9 cellular contexts compared by ENCODE assay signal in the genomic region with DNA sequence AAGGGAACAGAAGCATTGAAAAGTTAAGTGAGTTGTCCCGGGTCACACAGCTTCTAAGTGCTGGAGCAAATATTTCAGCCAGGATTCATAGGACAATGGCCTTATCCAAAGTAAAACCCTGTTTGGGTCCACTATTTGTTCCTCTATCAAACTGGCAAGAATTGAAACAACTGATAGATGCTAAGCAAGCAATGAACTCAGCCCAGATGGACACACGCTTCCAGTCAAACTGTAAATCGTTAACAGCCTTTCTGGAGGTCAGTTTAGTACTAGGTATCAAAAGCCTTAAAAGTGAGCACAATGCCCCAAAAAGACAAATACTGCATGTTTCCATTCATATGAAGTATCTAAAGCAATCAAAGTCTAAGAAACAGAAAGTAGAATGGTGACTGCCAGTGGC. TPM values are rescaled to one million over a fixed set of nuclear protein-coding genes. Genes with fewer than 3 reads are reported as not detected.
DNase-seq lines count a peak whose midpoint lies in the region; ATAC-seq, FAIRE-seq and TF ChIP-seq lines count a peak whose summit lies in the region.
"Had no signal": no experiment of that assay in that cellular context is flagged by ENCODE, and none has a peak within 500 bp of the region (broad histone marks: within the 10 kb centered on the region; RNA-seq: fewer than 3 reads in every experiment).

No MANE protein-coding gene starts in this region.

- TF ChIP-seq CTCF in WTC11 (IDR thresholded peaks at IDR 0.05) = no peak
- TF ChIP-seq CTCF in HepG2 (CRISPR knock-in tag; IDR thresholded peaks at IDR 0.05) = no peak
- TF ChIP-seq CTCF in mucosa of descending colon (IDR thresholded peaks at IDR 0.05) = no peak

- H3K27me3 Mint-ChIP-seq in activated CD4-positive, alpha-beta memory T cell treated with anti-CD3 and anti-CD28 coated beads for 36 hours = no peaks in the 10 kb centered on the region
- H3K27me3 Mint-ChIP-seq in activated CD4-positive, alpha-beta memory T cell treated with anti-CD3 and anti-CD28 coated beads, Interleukin-2, amount 10 ng/mL, durations not matched to agents 7 days and 5 days = no peaks in the 10 kb centered on the region
- H3K27me3 Mint-ChIP-seq in WTC11 (ENCODE audit: low read depth) = no peaks in the 10 kb centered on the region

- FAIRE-seq in HepG2 (lab: Jason Lieb, UNC) = peak; percentile 61

- no peak for TF ChIP-seq RAD21 in HepG2 (CRISPR knock-in tag; IDR thresholded peaks at IDR 0.05)

- no peak overlapping the region for H3K27ac Mint-ChIP-seq in activated CD4-positive, alpha-beta memory T cell treated with anti-CD3 and anti-CD28 coated beads for 36 hours
- no peak overlapping the region for H3K27ac Mint-ChIP-seq in activated CD4-positive, alpha-beta memory T cell treated with anti-CD3 and anti-CD28 coated beads, Interleukin-2, amount 10 ng/mL, durations not matched to agents 7 days and 5 days
- no peak overlapping the region for H3K27ac Mint-ChIP-seq in WTC11
- H3K27ac Mint-ChIP-seq in stimulated activated effector memory CD8-positive, alpha-beta T cell treated with anti-CD3 and anti-CD28 coated beads, Interleukin-12 subunit alpha, Interleukin-12 subunit beta, amount 100 ng/mL, for 72 hours = no peak overlapping the region

- CTCF ChIA-PET in activated CD4-positive, alpha-beta memory T cell treated with anti-CD3 and anti-CD28 coated beads for 36 hours (lab: Charles Lee) = interaction anchor here (1.3 to 2.9 kb wide), 5 partner anchors 29 to 256 kb away, joined by 3 to 23 read pairs (median 6); a partner anchor contains a TSS
- CTCF ChIA-PET in activated CD4-positive, alpha-beta memory T cell treated with anti-CD3 and anti-CD28 coated beads, Interleukin-2, amount 10 ng/mL, durations not matched to agents 7 days and 5 days (lab: Charles Lee) = interaction anchor here (0.9 to 3.5 kb wide), 6 partner anchors 10 to 360 kb away, joined by 3 to 18 read pairs (median 4); a partner anchor contains a TSS
- CTCF ChIA-PET in WTC11 (lab: Charles Lee) (interaction anchor here (0.7 to 3.2 kb wide), 3 partner anchors 29 to 256 kb away, joined by 3 to 17 read pairs (median 4); a partner anchor contains a TSS), HepG2 (lab: Yijun Ruan, JAX; ENCODE audit: low intra/inter-chr PET ratio, low total read pairs) (no interaction called here)

- no TSS peak for BruUV-seq in HepG2 (replicated peaks; lab: Mats Ljungman, UMichigan)

- peaks cover 7% of the 10 kb centered on the region for H3K79me2 ChIP-seq in HepG2 (ENCODE audit: insufficient read depth, low read length)

- POLR2A ChIA-PET in activated CD4-positive, alpha-beta memory T cell treated with anti-CD3 and anti-CD28 coated beads for 36 hours (lab: Charles Lee) = interaction anchor here (0.7 to 1.6 kb wide), 3 partner anchors 28 to 51 kb away, joined by 3 to 11 read pairs (median 5); a partner anchor contains a TSS
- POLR2A ChIA-PET in activated CD4-positive, alpha-beta memory T cell treated with anti-CD3 and anti-CD28 coated beads, Interleukin-2, amount 10 ng/mL, durations not matched to agents 7 days and 5 days (lab: Charles Lee) = interaction anchor here (0.8 to 3.5 kb wide), 6 partner anchors 26 to 114 kb away, joined by 3 to 35 read pairs (median 5); a partner anchor contains a TSS
- POLR2A ChIA-PET in WTC11 (lab: Charles Lee) = interaction anchor here (0.5 to 0.6 kb wide), 2 partner anchors 14 to 107 kb away, joined by 3 to 8 read pairs; no protein-coding TSS in a partner anchor
- POLR2A ChIA-PET in HepG2 (lab: Yijun Ruan, JAX) = interaction anchor here (0.7 to 3.1 kb wide), 3 partner anchors 9 to 52 kb away, joined by 3 to 37 read pairs (median 25); a partner anchor contains a TSS

- no peak overlapping the region for H3K27ac ChIP-seq in HepG2 (ENCODE audit: extremely low read length, insufficient read depth, low read length)

- no peak for DNase-seq in activated CD4-positive, alpha-beta memory T cell treated with anti-CD3 and anti-CD28 coated beads for 36 hours
- DNase-seq in activated CD4-positive, alpha-beta memory T cell treated with anti-CD3 and anti-CD28 coated beads, Interleukin-2, amount 10 ng/mL, durations not matched to agents 7 days and 5 days = no peak
- DNase-seq in WTC11 (ENCODE audit: low spot score) (no peak), HepG2 (ENCODE audit: low spot score) (peak; percentile 10), GM19240 (ENCODE audit: insufficient read length, low spot score) (no peak), nucleus accumbens (lab: John Stamatoyannopoulos, UW) (no peak), mucosa of descending colon (no peak)
- no peak for DNase-seq in stimulated activated effector memory CD8-positive, alpha-beta T cell treated with anti-CD3 and anti-CD28 coated beads, Interleukin-12 subunit alpha, Interleukin-12 subunit beta, amount 100 ng/mL, for 72 hours (ENCODE audit: low spot score in 2 of 2)

- H3K4me1 ChIP-seq in HepG2 (ENCODE audit: insufficient read depth, low read length) (peaks cover 43% of the 10 kb centered on the region), mucosa of descending colon (ENCODE audit: low read depth) (peaks cover 4% of the 10 kb centered on the region)

- H3K9me3 Mint-ChIP-seq in activated CD4-positive, alpha-beta memory T cell treated with anti-CD3 and anti-CD28 coated beads for 36 hours = no peaks in the 10 kb centered on the region
- H3K9me3 Mint-ChIP-seq in activated CD4-positive, alpha-beta memory T cell treated with anti-CD3 and anti-CD28 coated beads, Interleukin-2, amount 10 ng/mL, durations not matched to agents 7 days and 5 days = no peaks in the 10 kb centered on the region
- H3K9me3 Mint-ChIP-seq in WTC11 = no peaks in the 10 kb centered on the region
- no peaks in the 10 kb centered on the region for H3K9me3 Mint-ChIP-seq in stimulated activated effector memory CD8-positive, alpha-beta T cell treated with anti-CD3 and anti-CD28 coated beads, Interleukin-12 subunit alpha, Interleukin-12 subunit beta, amount 100 ng/mL, for 72 hours

- in situ Hi-C loops in HepG2 (cut with HindIII; ENCODE audit: extremely low pct_ligation_motif_present, low pct_unique_long_range_greater_than_20kb) = no loop called here

- H3K9me3 ChIP-seq in HepG2 (ENCODE audit: low read length) = no peaks in the 10 kb centered on the region
- H3K9me3 ChIP-seq in mucosa of descending colon = no peaks in the 10 kb centered on the region

- H3K4me3 ChIP-seq in HepG2 (replicated peaks in 1 of 3; ENCODE audit: insufficient read depth in 1 of 3, low read depth in 2 of 3, low read length in 3 of 3) (peak overlapping the region; percentile 61 to 87 (median 84); a peak in 4 of 6 replicates), mucosa of descending colon (no peak overlapping the region)

- peak overlapping the region; percentile 73 for H3K4me2 ChIP-seq in HepG2 (ENCODE audit: low read depth, low read length)

- peaks cover 17% of the 10 kb centered on the region for H3K4me1 Mint-ChIP-seq in activated CD4-positive, alpha-beta memory T cell treated with anti-CD3 and anti-CD28 coated beads for 36 hours (ENCODE audit: low read depth)
- peaks cover 29% of the 10 kb centered on the region for H3K4me1 Mint-ChIP-seq in activated CD4-positive, alpha-beta memory T cell treated with anti-CD3 and anti-CD28 coated beads, Interleukin-2, amount 10 ng/mL, durations not matched to agents 7 days and 5 days
- H3K4me1 Mint-ChIP-seq in WTC11 = peaks cover 22% of the 10 kb centered on the region
- H3K4me1 Mint-ChIP-seq in stimulated activated effector memory CD8-positive, alpha-beta T cell treated with anti-CD3 and anti-CD28 coated beads, Interleukin-12 subunit alpha, Interleukin-12 subunit beta, amount 100 ng/mL, for 72 hours = peaks cover 25% of the 10 kb centered on the region

- ATAC-seq in WTC11 (no peak), HepG2 (no peak), mucosa of descending colon (no peak)
- ATAC-seq in stimulated activated effector memory CD8-positive, alpha-beta T cell treated with anti-CD3 and anti-CD28 coated beads, Interleukin-12 subunit alpha, Interleukin-12 subunit beta, amount 100 ng/mL, for 72 hours = no peak

- TF ChIP-seq EP300 in HepG2 (IDR thresholded peaks at IDR 0.05; ENCODE audit: low read depth in 2 of 2, low read length in 2 of 2) (no peak), HepG2 (CRISPR knock-in tag; IDR thresholded peaks at IDR 0.05; ENCODE audit: borderline replicate concordance) (no peak)

- peak overlapping the region; percentile 72; the same call in 1 of the 2 replicates for H3K9ac ChIP-seq in HepG2 (ENCODE audit: insufficient read depth, low read depth, low read length)

- peak overlapping the region; percentile 94 for H2AFZ ChIP-seq in HepG2 (ENCODE audit: low read length)

- intact Hi-C loops in activated CD4-positive, alpha-beta memory T cell treated with anti-CD3 and anti-CD28 coated beads for 36 hours (cut with micrococcal nuclease) = loop anchor here (1.0 to 10.0 kb wide), 3 partner anchors 29 to 107 kb away; a partner anchor contains a TSS
- intact Hi-C loops in HepG2 (cut with micrococcal nuclease; ENCODE audit: unreplicated experiment) = loop anchor here (2.0 to 5.0 kb wide), 2 partner anchors 27 to 51 kb away; a partner anchor contains a TSS
- intact Hi-C loops in mucosa of descending colon (cut with DNase I, micrococcal nuclease) = no loop called here

- H4K20me1 ChIP-seq in HepG2 (ENCODE audit: insufficient read depth, low read length) = no peaks in the 10 kb centered on the region

- H3K27me3 ChIP-seq in HepG2 (ENCODE audit: control insufficient read depth in 1 of 2, insufficient read depth in 2 of 2, low read length in 2 of 2) = no peaks in the 10 kb centered on the region; a peak in 1 of 5 replicates
- H3K27me3 ChIP-seq: cardiac muscle cell had no signal

- TF ChIP-seq POLR2A in HepG2 (IDR thresholded peaks at IDR 0.05; ENCODE audit: insufficient read depth in 1 of 2, low read depth in 2 of 2, low read length in 2 of 2) = no peak

- WGBS in HepG2 (ENCODE audit: low lambda C conversion rate) = 20% methylated on average over 3 of the region's 3 CpGs

- H3K36me3 ChIP-seq in HepG2 (replicated peaks in 1 of 2; ENCODE audit: control insufficient read depth in 1 of 2, insufficient read depth in 2 of 2, low read length in 2 of 2) = peaks cover 0 to 1% of the 10 kb centered on the region in 2 experiments; a peak in 1 of 5 replicates
- H3K36me3 ChIP-seq in mucosa of descending colon (ENCODE audit: low read depth) = no peaks in the 10 kb centered on the region
- H3K36me3 ChIP-seq: cardiac muscle cell had no signal

- no peaks in the 10 kb centered on the region for H3K36me3 Mint-ChIP-seq in activated CD4-positive, alpha-beta memory T cell treated with anti-CD3 and anti-CD28 coated beads for 36 hours
- peaks cover 7% of the 10 kb centered on the region for H3K36me3 Mint-ChIP-seq in activated CD4-positive, alpha-beta memory T cell treated with anti-CD3 and anti-CD28 coated beads, Interleukin-2, amount 10 ng/mL, durations not matched to agents 7 days and 5 days (ENCODE audit: low read depth)
- peaks cover 8% of the 10 kb centered on the region for H3K36me3 Mint-ChIP-seq in WTC11
- H3K36me3 Mint-ChIP-seq in stimulated activated effector memory CD8-positive, alpha-beta T cell treated with anti-CD3 and anti-CD28 coated beads, Interleukin-12 subunit alpha, Interleukin-12 subunit beta, amount 100 ng/mL, for 72 hours = no peaks in the 10 kb centered on the region

- peak overlapping the region; percentile 76 for H3K4me3 Mint-ChIP-seq in activated CD4-positive, alpha-beta memory T cell treated with anti-CD3 and anti-CD28 coated beads for 36 hours
- H3K4me3 Mint-ChIP-seq in activated CD4-positive, alpha-beta memory T cell treated with anti-CD3 and anti-CD28 coated beads, Interleukin-2, amount 10 ng/mL, durations not matched to agents 7 days and 5 days = no peak overlapping the region
- peak overlapping the region; percentile 25; the same call in 1 of the 2 replicates for H3K4me3 Mint-ChIP-seq in WTC11
- H3K4me3 Mint-ChIP-seq in stimulated activated effector memory CD8-positive, alpha-beta T cell treated with anti-CD3 and anti-CD28 coated beads, Interleukin-12 subunit alpha, Interleukin-12 subunit beta, amount 100 ng/mL, for 72 hours = peak overlapping the region; percentile 78

RNA-seq across cellular contexts. Expression of a gene that starts 0.8 kb away (rescaled TPM):
- total RNA-seq in activated CD4-positive, alpha-beta memory T cell treated with anti-CD3 and anti-CD28 coated beads for 36 hours = 10 to 100 TPM; 16.8 to 18.8 TPM
- 10 to 100 TPM; 17.4 to 19.2 TPM for total RNA-seq in activated CD4-positive, alpha-beta memory T cell treated with anti-CD3 and anti-CD28 coated beads, Interleukin-2, amount 10 ng/mL, durations not matched to agents 7 days and 5 days
- 28.7 to 31.3 TPM (median 30.7 TPM) in 3 replicates for total RNA-seq in WTC11 (2021)
- total RNA-seq in HepG2 (2016; rRNA removed; fragmentation: Illumina TruSeq; extraction: Trizol) = 45.2 and 48.2 TPM in 2 replicates
- 182 and 196 TPM in 2 replicates for total RNA-seq in HepG2 (2016; cell fraction: cytosol; rRNA removed; fragmentation: Illumina TruSeq; extraction: Trizol; ENCODE audit: low read depth)
- total RNA-seq in HepG2 (2016; cell fraction: insoluble cytoplasmic fraction; rRNA removed; fragmentation: Illumina TruSeq; extraction: Trizol) = 45.7 and 49.4 TPM in 2 replicates
- total RNA-seq in HepG2 (2016; cell fraction: membrane; rRNA removed; fragmentation: Illumina TruSeq; extraction: Trizol) = 127 and 132 TPM in 2 replicates
- 14.9 and 18.9 TPM in 2 replicates for total RNA-seq in HepG2 (2016; cell fraction: nucleus; rRNA removed; fragmentation: Illumina TruSeq; extraction: Trizol)
- 22.5 and 28.8 TPM in 2 replicates for polyA plus RNA-seq in HepG2 (2011; rRNA removed)
- polyA plus RNA-seq in HepG2 (2011; cell fraction: cytosol; rRNA removed) = 13.4 and 24.1 TPM in 2 replicates
- polyA plus RNA-seq in HepG2 (2011; cell fraction: nucleus; rRNA removed) = 5.7 and 6.2 TPM in 2 replicates
- polyA plus RNA-seq in HepG2 (2012) = 34.3 and 43.7 TPM in 2 replicates
- polyA plus RNA-seq in HepG2 (2016; cell fraction: cytosol; fragmentation: Illumina TruSeq; extraction: Trizol; ENCODE audit: low read depth) = 234 and 253 TPM in 2 replicates
- polyA plus RNA-seq in HepG2 (2016; cell fraction: insoluble cytoplasmic fraction; fragmentation: Illumina TruSeq; extraction: Trizol; ENCODE audit: low read depth) = 43.8 and 48.4 TPM in 2 replicates
- polyA plus RNA-seq in HepG2 (2016; cell fraction: membrane; fragmentation: Illumina TruSeq; extraction: Trizol; ENCODE audit: low read depth) = 121 and 145 TPM in 2 replicates
- 27.4 and 30.9 TPM in 2 replicates for polyA plus RNA-seq in HepG2 (2016; cell fraction: nucleus; fragmentation: Illumina TruSeq; extraction: Trizol; ENCODE audit: insufficient read depth, low read depth)
- polyA minus RNA-seq in HepG2 (2011; rRNA and poly(A)+ RNA removed; ENCODE audit: low replicate concordance) = 1.9 and 2.1 TPM in 2 replicates
- 3.4 and 7.3 TPM in 2 replicates for polyA minus RNA-seq in HepG2 (2011; cell fraction: cytosol; rRNA and poly(A)+ RNA removed)
- polyA minus RNA-seq in HepG2 (2011; cell fraction: nucleus; rRNA and poly(A)+ RNA removed) = 10.8 and 11.4 TPM in 2 replicates
- 10 to 100 TPM; 14.9 to 20.3 (median 15.4) TPM for total RNA-seq in mucosa of descending colon

RNA-seq across cellular contexts. Expression of a gene that starts 1.1 kb away (rescaled TPM):
- 1 to 10 TPM; 3.4 to 4.5 TPM for total RNA-seq in activated CD4-positive, alpha-beta memory T cell treated with anti-CD3 and anti-CD28 coated beads for 36 hours
- 1 to 10 TPM; 5.0 to 5.9 TPM for total RNA-seq in activated CD4-positive, alpha-beta memory T cell treated with anti-CD3 and anti-CD28 coated beads, Interleukin-2, amount 10 ng/mL, durations not matched to agents 7 days and 5 days
- total RNA-seq in WTC11 (2021) = 2.6 to 4.2 TPM (median 3.1 TPM) in 3 replicates
- total RNA-seq in HepG2 (2016; rRNA removed; fragmentation: Illumina TruSeq; extraction: Trizol) = 2.6 and 4.4 TPM in 2 replicates
- total RNA-seq in HepG2 (2016; cell fraction: cytosol; rRNA removed; fragmentation: Illumina TruSeq; extraction: Trizol; ENCODE audit: low read depth) = 2.1 and 2.2 TPM in 2 replicates
- 2.2 and 4.0 TPM in 2 replicates for total RNA-seq in HepG2 (2016; cell fraction: insoluble cytoplasmic fraction; rRNA removed; fragmentation: Illumina TruSeq; extraction: Trizol)
- 2.5 and 3.6 TPM in 2 replicates for total RNA-seq in HepG2 (2016; cell fraction: membrane; rRNA removed; fragmentation: Illumina TruSeq; extraction: Trizol)
- 3.9 and 4.6 TPM in 2 replicates for total RNA-seq in HepG2 (2016; cell fraction: nucleus; rRNA removed; fragmentation: Illumina TruSeq; extraction: Trizol)
- 2.2 and 2.4 TPM in 2 replicates for polyA plus RNA-seq in HepG2 (2011; rRNA removed)
- 1.8 and 1.9 TPM in 2 replicates for polyA plus RNA-seq in HepG2 (2011; cell fraction: cytosol; rRNA removed)
- 3.2 and 4.1 TPM in 2 replicates for polyA plus RNA-seq in HepG2 (2011; cell fraction: nucleus; rRNA removed)
- polyA plus RNA-seq in HepG2 (2012) = 1.9 and 2.7 TPM in 2 replicates
- polyA plus RNA-seq in HepG2 (2016; cell fraction: cytosol; fragmentation: Illumina TruSeq; extraction: Trizol; ENCODE audit: low read depth) = 1.0 and 1.5 TPM in 2 replicates
- 1.4 and 1.8 TPM in 2 replicates for polyA plus RNA-seq in HepG2 (2016; cell fraction: insoluble cytoplasmic fraction; fragmentation: Illumina TruSeq; extraction: Trizol; ENCODE audit: low read depth)
- 2.2 TPM in 2 replicates for polyA plus RNA-seq in HepG2 (2016; cell fraction: membrane; fragmentation: Illumina TruSeq; extraction: Trizol; ENCODE audit: low read depth)
- 5.5 and 6.9 TPM in 2 replicates for polyA plus RNA-seq in HepG2 (2016; cell fraction: nucleus; fragmentation: Illumina TruSeq; extraction: Trizol; ENCODE audit: insufficient read depth, low read depth)
- 2.7 and 3.5 TPM in 2 replicates for polyA minus RNA-seq in HepG2 (2011; rRNA and poly(A)+ RNA removed; ENCODE audit: low replicate concordance)
- 1.4 and 2.6 TPM in 2 replicates for polyA minus RNA-seq in HepG2 (2011; cell fraction: cytosol; rRNA and poly(A)+ RNA removed)
- polyA minus RNA-seq in HepG2 (2011; cell fraction: nucleus; rRNA and poly(A)+ RNA removed) = 8.1 and 9.9 TPM in 2 replicates
- 10 to 100 TPM; 15.3 to 17.9 (median 16.7) TPM for total RNA-seq in mucosa of descending colon

RNA-seq across cellular contexts. Expression of a gene that starts 28.4 kb away (rescaled TPM):
- total RNA-seq in activated CD4-positive, alpha-beta memory T cell treated with anti-CD3 and anti-CD28 coated beads for 36 hours = 1 to 10 TPM; 8.6 to 9.5 TPM
- total RNA-seq in activated CD4-positive, alpha-beta memory T cell treated with anti-CD3 and anti-CD28 coated beads, Interleukin-2, amount 10 ng/mL, durations not matched to agents 7 days and 5 days = 10 to 100 TPM; 10.4 to 12.6 TPM
- total RNA-seq in WTC11 (2021) (16.6 to 18.5 TPM (median 18.0 TPM) in 3 replicates), HepG2 (2016; rRNA removed; fragmentation: Illumina TruSeq; extraction: Trizol) (7.8 and 8.2 TPM in 2 replicates), mucosa of descending colon (10 to 100 TPM in 1 of 3 donors, 1 to 10 TPM in 2; 5.9 to 10.8 (median 5.9) TPM)
- total RNA-seq in HepG2 (2016; cell fraction: cytosol; rRNA removed; fragmentation: Illumina TruSeq; extraction: Trizol; ENCODE audit: low read depth) = 4.9 and 5.6 TPM in 2 replicates
- total RNA-seq in HepG2 (2016; cell fraction: insoluble cytoplasmic fraction; rRNA removed; fragmentation: Illumina TruSeq; extraction: Trizol) = 7.7 and 8.3 TPM in 2 replicates
- 8.0 and 8.4 TPM in 2 replicates for total RNA-seq in HepG2 (2016; cell fraction: membrane; rRNA removed; fragmentation: Illumina TruSeq; extraction: Trizol)
- 5.0 and 5.6 TPM in 2 replicates for total RNA-seq in HepG2 (2016; cell fraction: nucleus; rRNA removed; fragmentation: Illumina TruSeq; extraction: Trizol)
- polyA plus RNA-seq in HepG2 (2011; rRNA removed) = 6.0 and 7.6 TPM in 2 replicates
- 4.3 TPM in 2 replicates for polyA plus RNA-seq in HepG2 (2011; cell fraction: cytosol; rRNA removed)
- 15.5 and 19.3 TPM in 2 replicates for polyA plus RNA-seq in HepG2 (2011; cell fraction: nucleus; rRNA removed)
- 7.2 and 8.1 TPM in 2 replicates for polyA plus RNA-seq in HepG2 (2012)
- polyA plus RNA-seq in HepG2 (2016; cell fraction: cytosol; fragmentation: Illumina TruSeq; extraction: Trizol; ENCODE audit: low read depth) = 2.2 and 2.3 TPM in 2 replicates
- 7.5 and 8.9 TPM in 2 replicates for polyA plus RNA-seq in HepG2 (2016; cell fraction: insoluble cytoplasmic fraction; fragmentation: Illumina TruSeq; extraction: Trizol; ENCODE audit: low read depth)
- polyA plus RNA-seq in HepG2 (2016; cell fraction: membrane; fragmentation: Illumina TruSeq; extraction: Trizol; ENCODE audit: low read depth) = 3.7 and 4.1 TPM in 2 replicates
- polyA plus RNA-seq in HepG2 (2016; cell fraction: nucleus; fragmentation: Illumina TruSeq; extraction: Trizol; ENCODE audit: insufficient read depth, low read depth) = 14.1 and 16.5 TPM in 2 replicates
- polyA minus RNA-seq in HepG2 (2011; rRNA and poly(A)+ RNA removed; ENCODE audit: low replicate concordance) = 3.2 and 8.9 TPM in 2 replicates
- 2.8 and 3.0 TPM in 2 replicates for polyA minus RNA-seq in HepG2 (2011; cell fraction: cytosol; rRNA and poly(A)+ RNA removed)
- polyA minus RNA-seq in HepG2 (2011; cell fraction: nucleus; rRNA and poly(A)+ RNA removed) = 5.7 and 5.8 TPM in 2 replicates

RNA-seq across cellular contexts. Expression of a gene that starts 33.2 kb away (rescaled TPM):
- under 1 TPM; 0.15 to 0.33 TPM for total RNA-seq in activated CD4-positive, alpha-beta memory T cell treated with anti-CD3 and anti-CD28 coated beads for 36 hours
- not detected for total RNA-seq in activated CD4-positive, alpha-beta memory T cell treated with anti-CD3 and anti-CD28 coated beads, Interleukin-2, amount 10 ng/mL, durations not matched to agents 7 days and 5 days
- total RNA-seq in WTC11 (2021) (0.57 to 0.85 TPM (median 0.73 TPM) in 3 replicates), HepG2 (2016; rRNA removed; fragmentation: Illumina TruSeq; extraction: Trizol) (0.15 and 0.24 TPM in 2 replicates), mucosa of descending colon (not detected)
- total RNA-seq in HepG2 (2016; cell fraction: cytosol; rRNA removed; fragmentation: Illumina TruSeq; extraction: Trizol; ENCODE audit: low read depth) = not detected in 2 replicates
- 0.11 TPM in 1 of 2 replicates, not detected in the other for total RNA-seq in HepG2 (2016; cell fraction: insoluble cytoplasmic fraction; rRNA removed; fragmentation: Illumina TruSeq; extraction: Trizol)
- 0.06 TPM in 1 of 2 replicates, not detected in the other for total RNA-seq in HepG2 (2016; cell fraction: membrane; rRNA removed; fragmentation: Illumina TruSeq; extraction: Trizol)
- total RNA-seq in HepG2 (2016; cell fraction: nucleus; rRNA removed; fragmentation: Illumina TruSeq; extraction: Trizol) = 0.28 TPM in 1 of 2 replicates, not detected in the other
- polyA plus RNA-seq in HepG2 (2011; rRNA removed) = 0.14 and 0.21 TPM in 2 replicates
- polyA plus RNA-seq in HepG2 (2011; cell fraction: cytosol; rRNA removed) = 0.04 and 0.05 TPM in 2 replicates
- polyA plus RNA-seq in HepG2 (2011; cell fraction: nucleus; rRNA removed) = 0.24 and 0.28 TPM in 2 replicates
- polyA plus RNA-seq in HepG2 (2012) = 0.32 and 0.42 TPM in 2 replicates
- polyA plus RNA-seq in HepG2 (2016; cell fraction: cytosol; fragmentation: Illumina TruSeq; extraction: Trizol; ENCODE audit: low read depth) = 0.03 TPM in 1 of 2 replicates, not detected in the other
- 0.09 and 0.15 TPM in 2 replicates for polyA plus RNA-seq in HepG2 (2016; cell fraction: insoluble cytoplasmic fraction; fragmentation: Illumina TruSeq; extraction: Trizol; ENCODE audit: low read depth)
- polyA plus RNA-seq in HepG2 (2016; cell fraction: membrane; fragmentation: Illumina TruSeq; extraction: Trizol; ENCODE audit: low read depth) = 0.07 TPM in 1 of 2 replicates, not detected in the other
- polyA plus RNA-seq in HepG2 (2016; cell fraction: nucleus; fragmentation: Illumina TruSeq; extraction: Trizol; ENCODE audit: insufficient read depth, low read depth) = 0.53 and 0.57 TPM in 2 replicates
- polyA minus RNA-seq in HepG2 (2011; rRNA and poly(A)+ RNA removed; ENCODE audit: low replicate concordance) = 0.80 and 1.0 TPM in 2 replicates
- not detected in 2 replicates for polyA minus RNA-seq in HepG2 (2011; cell fraction: cytosol; rRNA and poly(A)+ RNA removed)
- polyA minus RNA-seq in HepG2 (2011; cell fraction: nucleus; rRNA and poly(A)+ RNA removed) = 0.37 and 0.39 TPM in 2 replicates

RNA-seq across cellular contexts. Expression of a gene that starts 50.9 kb away (rescaled TPM):
- total RNA-seq in activated CD4-positive, alpha-beta memory T cell treated with anti-CD3 and anti-CD28 coated beads for 36 hours = 1 to 10 TPM; 5.6 to 7.6 TPM
- 1 to 10 TPM; 7.1 to 7.2 TPM for total RNA-seq in activated CD4-positive, alpha-beta memory T cell treated with anti-CD3 and anti-CD28 coated beads, Interleukin-2, amount 10 ng/mL, durations not matched to agents 7 days and 5 days
- total RNA-seq in WTC11 (2021) (5.1 to 6.3 TPM (median 5.3 TPM) in 3 replicates), HepG2 (2016; rRNA removed; fragmentation: Illumina TruSeq; extraction: Trizol) (4.8 and 5.3 TPM in 2 replicates), mucosa of descending colon (1 to 10 TPM; 4.4 to 9.8 (median 7.1) TPM)
- total RNA-seq in HepG2 (2016; cell fraction: cytosol; rRNA removed; fragmentation: Illumina TruSeq; extraction: Trizol; ENCODE audit: low read depth) = 10.8 and 12.2 TPM in 2 replicates
- 2.9 and 3.7 TPM in 2 replicates for total RNA-seq in HepG2 (2016; cell fraction: insoluble cytoplasmic fraction; rRNA removed; fragmentation: Illumina TruSeq; extraction: Trizol)
- total RNA-seq in HepG2 (2016; cell fraction: membrane; rRNA removed; fragmentation: Illumina TruSeq; extraction: Trizol) = 3.9 and 5.2 TPM in 2 replicates
- total RNA-seq in HepG2 (2016; cell fraction: nucleus; rRNA removed; fragmentation: Illumina TruSeq; extraction: Trizol) = 2.9 and 5.1 TPM in 2 replicates
- 4.3 and 5.5 TPM in 2 replicates for polyA plus RNA-seq in HepG2 (2011; rRNA removed)
- 3.5 and 5.8 TPM in 2 replicates for polyA plus RNA-seq in HepG2 (2011; cell fraction: cytosol; rRNA removed)
- 1.6 and 3.2 TPM in 2 replicates for polyA plus RNA-seq in HepG2 (2011; cell fraction: nucleus; rRNA removed)
- 2.2 and 6.4 TPM in 2 replicates for polyA plus RNA-seq in HepG2 (2012)
- 5.6 and 5.8 TPM in 2 replicates for polyA plus RNA-seq in HepG2 (2016; cell fraction: cytosol; fragmentation: Illumina TruSeq; extraction: Trizol; ENCODE audit: low read depth)
- polyA plus RNA-seq in HepG2 (2016; cell fraction: insoluble cytoplasmic fraction; fragmentation: Illumina TruSeq; extraction: Trizol; ENCODE audit: low read depth) = 6.1 and 6.6 TPM in 2 replicates
- polyA plus RNA-seq in HepG2 (2016; cell fraction: membrane; fragmentation: Illumina TruSeq; extraction: Trizol; ENCODE audit: low read depth) = 5.2 and 6.0 TPM in 2 replicates
- 5.7 and 7.0 TPM in 2 replicates for polyA plus RNA-seq in HepG2 (2016; cell fraction: nucleus; fragmentation: Illumina TruSeq; extraction: Trizol; ENCODE audit: insufficient read depth, low read depth)
- polyA minus RNA-seq in HepG2 (2011; rRNA and poly(A)+ RNA removed; ENCODE audit: low replicate concordance) = 1.6 and 1.8 TPM in 2 replicates
- polyA minus RNA-seq in HepG2 (2011; cell fraction: cytosol; rRNA and poly(A)+ RNA removed) = 1.3 and 2.1 TPM in 2 replicates
- 8.0 and 9.6 TPM in 2 replicates for polyA minus RNA-seq in HepG2 (2011; cell fraction: nucleus; rRNA and poly(A)+ RNA removed)

Comparison
In these comparisons a context has a peak if more than half of its experiments do, and no peak if none do; other contexts are left out.
1. intact Hi-C loops: an anchor here in activated CD4-positive, alpha-beta memory T cell treated with anti-CD3 and anti-CD28 coated beads for 36 hours (1.0 to 10.0 kb wide) and HepG2 (2.0 to 5.0 kb wide); none called in mucosa of descending colon.